11 cellular contexts compared by ENCODE assay signal in the genomic region with DNA sequence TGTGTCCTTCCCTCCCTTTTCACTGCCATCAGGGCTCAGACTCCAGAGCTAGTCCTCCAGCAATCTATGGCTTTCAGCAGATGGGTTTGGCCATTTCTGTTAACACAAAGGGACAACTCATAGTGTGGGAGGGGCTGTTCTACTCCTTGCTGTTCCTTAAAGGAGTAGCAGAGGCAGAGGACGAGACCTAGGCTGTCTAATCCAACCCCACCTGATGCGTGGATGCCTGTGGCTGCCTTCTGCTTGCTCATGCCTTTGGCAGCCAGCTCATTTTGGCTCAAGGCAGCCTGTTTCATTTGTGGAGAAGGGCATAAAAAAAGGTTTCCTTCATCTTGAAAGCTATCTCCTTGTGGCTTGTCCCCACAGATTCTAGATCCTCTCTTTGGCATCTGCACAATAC. TPM values are rescaled to one million over a fixed set of nuclear protein-coding genes. Genes with fewer than 3 reads are reported as not detected.
DNase-seq lines count a peak whose midpoint lies in the region; ATAC-seq and TF ChIP-seq lines count a peak whose summit lies in the region.
"Had no signal": no experiment of that assay in that cellular context is flagged by ENCODE, and none has a peak within 500 bp of the region (broad histone marks: within the 10 kb centered on the region; RNA-seq: fewer than 3 reads in every experiment).

No MANE protein-coding gene starts in this region.

- 0 out of 2 replicates have a peak overlapping the region, but pooled peaks have one; percentile 47 for H3K56ac ChIP-seq in IMR-90 (ENCODE audit: extremely low read depth, insufficient read depth, low read length)

- no peak for TF ChIP-seq CTCF in AG09319 (IDR thresholded peaks at IDR 0.05; ENCODE audit: low read depth, low read length)
- TF ChIP-seq CTCF in IMR-90 (conservative IDR thresholded peaks at IDR 0.05; ENCODE audit: low read depth, low read length) = no peak
- no peak for TF ChIP-seq CTCF in breast epithelium (IDR thresholded peaks at IDR 0.05)
- no peak for TF ChIP-seq CTCF in natural killer cell (IDR thresholded peaks at IDR 0.05)
- no peak for TF ChIP-seq CTCF in stomach (IDR thresholded peaks at IDR 0.05)

- DNase-seq in AG09319 (ENCODE audit: extremely low read depth, low read depth) (peak; percentile 30), IMR-90 (peak; percentile 93), breast epithelium (ENCODE audit: low spot score in 2 of 2) (peak in 1 of 2 donors; percentile 76), left colon (no peak), NCI-H146 (lab: John Stamatoyannopoulos, UW) (no peak), natural killer cell (no peak), stomach (no peak)
- DNase-seq: NCI-H345; stimulated activated naive CD8-positive, alpha-beta T cell treated with anti-CD3 and anti-CD28 coated beads, Interleukin-15, amount 100 ng/mL, for 72 hours had no signal

- H3K27me3 Mint-ChIP-seq in natural killer cell (ENCODE audit: low read depth in 2 of 2) = no peaks in the 10 kb centered on the region
- H3K27me3 Mint-ChIP-seq: stimulated activated naive CD8-positive, alpha-beta T cell treated with anti-CD3 and anti-CD28 coated beads, Interleukin-15, amount 100 ng/mL, for 72 hours had no signal

- H3K4ac ChIP-seq in IMR-90 (ENCODE audit: low read depth, low read length) = peak overlapping the region; percentile 66

- no peak overlapping the region for H3K9ac ChIP-seq in IMR-90 (ENCODE audit: low read depth, low read length)

- ATAC-seq in IMR-90 (ENCODE audit: low read depth) (peak; percentile 99), left colon (peak; percentile 46), HG02870 (IDR thresholded peaks at IDR 0.05; ENCODE audit: unreplicated experiment) (no peak), natural killer cell (no peak)
- ATAC-seq: stimulated activated naive CD8-positive, alpha-beta T cell treated with anti-CD3 and anti-CD28 coated beads, Interleukin-15, amount 100 ng/mL, for 72 hours had no signal

- H3K23ac ChIP-seq in IMR-90 (ENCODE audit: low read depth, low read length) = peak overlapping the region; percentile 44; the same call in 1 of the 2 replicates

- peaks cover 2% of the 10 kb centered on the region for H3K4me1 ChIP-seq in IMR-90 (ENCODE audit: control insufficient read depth, insufficient read depth, low read length)
- H3K4me1 ChIP-seq in breast epithelium = no peaks in the 10 kb centered on the region
- peaks cover 8 to 15% (median 10%) of the 10 kb centered on the region in 4 donors for H3K4me1 ChIP-seq in stomach

- H3K14ac ChIP-seq in IMR-90 (replicated peaks; ENCODE audit: low read depth, low read length) = peak overlapping the region; percentile 75; the same call in 1 of the 2 replicates

- dilution Hi-C loops in IMR-90 (cut with HindIII; ENCODE audit: low sequenced_read_pairs, unreplicated experiment) = no loop called here

- H2BK15ac ChIP-seq in IMR-90 (ENCODE audit: low read depth, low read length) = peak overlapping the region; percentile 63; the same call in 1 of the 3 replicates

- H3K9me3 ChIP-seq in IMR-90 (ENCODE audit: control insufficient read depth, insufficient read depth, low read length) (no peaks in the 10 kb centered on the region), breast epithelium (no peaks in the 10 kb centered on the region), stomach (no peaks in the 10 kb centered on the region)

- WGBS in IMR-90 (ENCODE audit: extremely low coverage in 2 of 2, insufficient read length in 1 of 2), 2 experiments = no CpG with 5 or more reads among the region's 2 CpGs
- 30 to 71% (median 49%) methylated on average over 2 of the region's 2 CpGs for WGBS in stomach, 5 donors

- no peaks in the 10 kb centered on the region for H3K79me1 ChIP-seq in IMR-90 (ENCODE audit: low read depth in 1 of 2, low read length in 2 of 2)

- H2BK5ac ChIP-seq in IMR-90 (ENCODE audit: low read depth, low read length, poor library complexity, severe bottlenecking) = peak overlapping the region; percentile 93

- intact Hi-C loops in IMR-90 (cut with micrococcal nuclease) (loop anchor here (2.0 kb wide), 1 partner anchor 51 kb away; no protein-coding TSS in a partner anchor), breast epithelium (cut with DNase I; ENCODE audit: low total_unique reads) (no loop called here), left colon (cut with DNase I, micrococcal nuclease) (loop anchor here in 1 of 2 donors (5.0 kb wide), 1 partner anchor 45 kb away; no protein-coding TSS in a partner anchor), natural killer cell (cut with micrococcal nuclease) (no loop called here), stomach (cut with DNase I; ENCODE audit: low total_unique reads) (no loop called here)

- no peaks in the 10 kb centered on the region for H3K4me1 Mint-ChIP-seq in natural killer cell
- H3K4me1 Mint-ChIP-seq: stimulated activated naive CD8-positive, alpha-beta T cell treated with anti-CD3 and anti-CD28 coated beads, Interleukin-15, amount 100 ng/mL, for 72 hours had no signal

- H3K4me3 ChIP-seq in IMR-90 (ENCODE audit: insufficient read depth, low read depth, low read length) (no peak overlapping the region), breast epithelium (no peak overlapping the region), stomach (no peak overlapping the region)

- peak overlapping the region; percentile 52; the same call in 1 of the 2 replicates for H3K18ac ChIP-seq in IMR-90 (ENCODE audit: low read depth, low read length)

- peak overlapping the region; percentile 55 to 79 for H4K8ac ChIP-seq in IMR-90 (ENCODE audit: low read depth in 2 of 2, low read length in 2 of 2)

- peak overlapping the region; percentile 45; the same call in 1 of the 2 replicates for H4K5ac ChIP-seq in IMR-90 (ENCODE audit: low read depth, low read length)

- H4K91ac ChIP-seq in IMR-90 (ENCODE audit: insufficient read depth, low read depth, low read length) = peak overlapping the region; percentile 84

- no peaks in the 10 kb centered on the region for H3K9me3 Mint-ChIP-seq in natural killer cell
- H3K9me3 Mint-ChIP-seq: stimulated activated naive CD8-positive, alpha-beta T cell treated with anti-CD3 and anti-CD28 coated beads, Interleukin-15, amount 100 ng/mL, for 72 hours had no signal

- no peaks in the 10 kb centered on the region for H3K36me3 Mint-ChIP-seq in natural killer cell
- H3K36me3 Mint-ChIP-seq: mesothelial cell of epicardium had no signal

- peak overlapping the region; percentile 77 for H2AFZ ChIP-seq in IMR-90 (replicated peaks; ENCODE audit: low read length, poor library complexity)

- no peak overlapping the region for H3K4me3 Mint-ChIP-seq in natural killer cell
- H3K4me3 Mint-ChIP-seq: mesothelial cell of epicardium; stimulated activated naive CD8-positive, alpha-beta T cell treated with anti-CD3 and anti-CD28 coated beads, Interleukin-15, amount 100 ng/mL, for 72 hours had no signal

- POLR2A ChIA-PET in IMR-90 (lab: Charles Lee; ENCODE audit: unreplicated experiment) = no interaction called here

- TF ChIP-seq EP300 in stomach (IDR thresholded peaks at IDR 0.05) = no peak

- peak overlapping the region; percentile 17 for H2AK9ac ChIP-seq in IMR-90 (replicated peaks; ENCODE audit: low read depth, low read length, poor library complexity)

- H2AK5ac ChIP-seq in IMR-90 (ENCODE audit: low read depth, low read length) = peak overlapping the region; percentile 59; the same call in 1 of the 2 replicates

- peak overlapping the region; percentile 56; the same call in 1 of the 2 replicates for H3K4me2 ChIP-seq in IMR-90 (ENCODE audit: low read depth, low read length)

- H4K20me1 ChIP-seq in IMR-90 (ENCODE audit: insufficient read depth, low read length) = no peaks in the 10 kb centered on the region

- TF ChIP-seq POLR2A in IMR-90 (IDR thresholded peaks at IDR 0.05; ENCODE audit: low read depth, low read length) (no peak), breast epithelium (IDR thresholded peaks at IDR 0.05) (no peak), stomach (IDR thresholded peaks at IDR 0.05) (no peak)

- BruUV-seq in IMR-90 (replicated peaks; lab: Mats Ljungman, UMichigan) = no TSS peak

- H3K27ac ChIP-seq in IMR-90 (ENCODE audit: insufficient read depth, low read length) = no peak overlapping the region
- peak overlapping the region; percentile 65 to 66 for H3K27ac ChIP-seq in breast epithelium
- peak overlapping the region in 2 of 5 donors; percentile 11 to 20 for H3K27ac ChIP-seq in stomach

- CTCF ChIA-PET in IMR-90 (lab: Yijun Ruan, JAX) = interaction anchor here (1.6 kb wide), 1 partner anchor 50 kb away, joined by 9 read pairs; no protein-coding TSS in a partner anchor

- H2BK20ac ChIP-seq in IMR-90 (ENCODE audit: low read depth, low read length) = peak overlapping the region; percentile 91; the same call in 1 of the 2 replicates

- in situ Hi-C loops in IMR-90 (cut with MboI; ENCODE audit: low sequenced_read_pairs) = loop anchor here (5.0 kb wide), 1 partner anchor 50 kb away; no protein-coding TSS in a partner anchor

- no peak overlapping the region for H3K27ac Mint-ChIP-seq in natural killer cell
- H3K27ac Mint-ChIP-seq: mesothelial cell of epicardium had no signal

- H3K9me1 ChIP-seq in IMR-90 (ENCODE audit: insufficient read depth, low read length) = peaks cover 3% of the 10 kb centered on the region; the same call in 1 of the 2 replicates

- H3K36me3 ChIP-seq in IMR-90 (ENCODE audit: control insufficient read depth, insufficient read depth, low read length) (no peaks in the 10 kb centered on the region), breast epithelium (no peaks in the 10 kb centered on the region), stomach (no peaks in the 10 kb centered on the region)

- no peak for TF ChIP-seq RAD21 in IMR-90 (IDR thresholded peaks at IDR 0.05; ENCODE audit: low read length)

- H3K27me3 ChIP-seq in IMR-90 (ENCODE audit: control insufficient read depth, insufficient read depth, low read length) (no peaks in the 10 kb centered on the region), breast epithelium (no peaks in the 10 kb centered on the region), stomach (no peaks in the 10 kb centered on the region)

- H2BK120ac ChIP-seq in IMR-90 (ENCODE audit: low read depth, low read length) = peak overlapping the region; percentile 89

RNA-seq across cellular contexts. Expression of gene MFSD2A, which starts 27.0 kb away (rescaled TPM):
- total RNA-seq in IMR-90 (2012; rRNA removed) (5.0 and 5.7 TPM in 2 replicates), breast epithelium (10 to 100 TPM in 1 of 3 donors, 1 to 10 TPM in 2; 3.0 to 61.5 (median 7.9) TPM), left colon (10 to 100 TPM; 27.9 to 35.7 TPM), natural killer cell (1 to 10 TPM; 2.8 to 4.4 (median 3.7) TPM), stomach (10 to 100 TPM in 1 of 5 donors, 1 to 10 TPM in 3, not detected in 1; 2.0 to 16.1 (median 7.0) TPM)
- polyA plus RNA-seq in IMR-90 (2012; rRNA removed) (6.7 and 7.3 TPM in 2 replicates), stomach (1 to 10 TPM in 1 of 3 donors, under 1 TPM in 2; 0.75 to 9.1 (median 0.76) TPM)
- polyA plus RNA-seq in IMR-90 (2012; cell fraction: cytosol; rRNA removed) = 3.7 and 5.3 TPM in 2 replicates
- 13.7 and 18.4 TPM in 2 replicates for polyA plus RNA-seq in IMR-90 (2012; cell fraction: nucleus; rRNA removed; ENCODE audit: low replicate concordance)

RNA-seq across cellular contexts. Expression of gene CAP1, which starts 58.6 kb away (rescaled TPM):
- total RNA-seq in IMR-90 (2012; rRNA removed) (756 and 792 TPM in 2 replicates), breast epithelium (100 to 1,000 TPM; 244 to 285 (median 244) TPM), left colon (100 to 1,000 TPM; 474 to 514 TPM), natural killer cell (100 to 1,000 TPM; 482 to 541 (median 537) TPM), stomach (100 to 1,000 TPM in 4 of 5 donors, 10 to 100 TPM in 1; 99.1 to 252 (median 145) TPM)
- polyA plus RNA-seq in IMR-90 (2012; rRNA removed) (405 and 434 TPM in 2 replicates), stomach (100 to 1,000 TPM in 2 of 3 donors, 10 to 100 TPM in 1; 95.5 to 185 (median 162) TPM)
- polyA plus RNA-seq in IMR-90 (2012; cell fraction: cytosol; rRNA removed) = 135 and 138 TPM in 2 replicates
- 70.1 and 267 TPM in 2 replicates for polyA plus RNA-seq in IMR-90 (2012; cell fraction: nucleus; rRNA removed; ENCODE audit: low replicate concordance)

Comparison
In these comparisons a context has a peak if more than half of its experiments do, and no peak if none do; other contexts are left out.
1. DNase-seq: peak in AG09319 (single experiment) and IMR-90 (single experiment); none in left colon (0 of 2), NCI-H146 (single experiment), natural killer cell (single experiment) and stomach (single experiment).
2. ATAC-seq: peak in IMR-90 (single experiment) and left colon (single experiment); none in HG02870 (single experiment) and natural killer cell (0 of 3).